18 cellular contexts compared by ENCODE assay signal in the genomic region with DNA sequence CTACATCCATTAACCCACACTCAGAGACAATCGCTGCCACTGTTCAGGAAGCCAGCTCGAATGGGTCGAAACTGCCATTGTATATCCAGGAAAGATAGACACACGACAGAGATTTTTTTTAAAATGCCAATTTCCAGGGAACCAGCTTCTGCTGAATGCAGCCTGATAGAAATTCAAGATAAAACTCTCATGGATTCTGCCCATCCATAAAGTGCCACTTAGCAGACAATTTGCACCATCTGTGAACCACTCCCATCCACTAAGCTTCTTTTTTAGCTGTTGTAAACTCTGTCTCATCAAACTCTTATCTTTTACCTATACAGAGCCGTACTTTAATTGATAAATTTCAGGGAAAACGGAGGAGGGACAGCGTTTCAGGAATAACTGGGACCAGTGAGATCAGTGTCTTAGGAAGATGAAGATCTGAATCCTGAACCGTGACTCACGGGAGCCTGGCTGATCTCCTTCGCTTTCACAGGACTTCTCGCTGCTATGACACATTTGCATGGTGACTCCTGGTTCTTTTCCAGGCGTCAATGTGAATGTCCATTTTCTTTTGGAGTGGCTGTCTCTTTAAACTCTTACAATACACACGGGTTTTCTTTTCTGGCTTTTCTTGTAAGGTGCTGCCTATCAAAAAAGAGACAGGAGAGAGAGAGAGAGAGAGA.
DNase-seq lines count a peak whose midpoint lies in the region; ATAC-seq, FAIRE-seq and TF ChIP-seq lines count a peak whose summit lies in the region.
"Had no signal": no experiment of that assay in that cellular context is flagged by ENCODE, and none has a peak within 500 bp of the region (broad histone marks: within the 10 kb centered on the region; RNA-seq: fewer than 3 reads in every experiment).

No MANE protein-coding gene starts in this region.

- no peak overlapping the region for H3K14ac ChIP-seq in neuronal stem cell (ENCODE audit: low read length)

- peak overlapping the region; percentile 33 for H2AFZ ChIP-seq in neuronal stem cell (ENCODE audit: low read length)

- no peak overlapping the region for H3K4ac ChIP-seq in neuronal stem cell (ENCODE audit: low read length)

- WGBS in neuronal stem cell (ENCODE audit: extremely low coverage in 2 of 2, insufficient read length in 2 of 2, insufficient replicate concordance in 1 of 2), 2 donors: no CpG with 5 or more reads among the region's 13 CpGs
- 29 to 35% methylated on average over 13 of the region's 13 CpGs for WGBS in esophagus squamous epithelium, 2 donors

- H3K4me3 Mint-ChIP-seq in activated CD8-positive, alpha-beta T cell treated with anti-CD3 and anti-CD28 coated beads, Interleukin-2, amount 10 ng/mL, durations not matched to agents 7 days and 5 days: no peak overlapping the region

- POLR2A ChIA-PET in activated CD8-positive, alpha-beta T cell treated with anti-CD3 and anti-CD28 coated beads, Interleukin-2, amount 10 ng/mL, durations not matched to agents 7 days and 5 days (lab: Charles Lee): no interaction called here

- no peak overlapping the region for H3K27ac Mint-ChIP-seq in activated CD8-positive, alpha-beta T cell treated with anti-CD3 and anti-CD28 coated beads, Interleukin-2, amount 10 ng/mL, durations not matched to agents 7 days and 5 days

- H2BK5ac ChIP-seq in neuronal stem cell (ENCODE audit: low read length): no peak overlapping the region

- H2BK120ac ChIP-seq in neuronal stem cell (ENCODE audit: low read depth, low read length): no peak overlapping the region

- H3K36me3 ChIP-seq in MG63 (no peaks in the 10 kb centered on the region), bronchial epithelial cell (ENCODE audit: control insufficient read depth, insufficient read depth, low read length) (no peaks in the 10 kb centered on the region), neuronal stem cell (replicated peaks in 1 of 2; ENCODE audit: control insufficient read depth in 2 of 2, insufficient read depth in 2 of 2, low read length in 2 of 2) (no peaks in the 10 kb centered on the region), esophagus squamous epithelium (no peaks in the 10 kb centered on the region)
- H3K36me3 ChIP-seq: pancreas had no signal

- H3K27ac ChIP-seq in neuronal stem cell (replicated peaks; ENCODE audit: low read length): no peak overlapping the region
- H3K27ac ChIP-seq in esophagus squamous epithelium: no peak overlapping the region
- H3K27ac ChIP-seq: pancreas had no signal

- H3K27me3 Mint-ChIP-seq in activated CD8-positive, alpha-beta T cell treated with anti-CD3 and anti-CD28 coated beads, Interleukin-2, amount 10 ng/mL, durations not matched to agents 7 days and 5 days (ENCODE audit: low read depth): peaks cover 20% of the 10 kb centered on the region

- no peak for ATAC-seq in HG02981 (IDR thresholded peaks at IDR 0.05; ENCODE audit: unreplicated experiment)
- ATAC-seq in activated CD8-positive, alpha-beta T cell treated with anti-CD3 and anti-CD28 coated beads, Interleukin-2, amount 10 ng/mL, durations not matched to agents 7 days and 5 days: no peak
- ATAC-seq: pancreas had no signal

- peaks cover 0 to 7% of the 10 kb centered on the region in 2 donors for H3K4me1 ChIP-seq in neuronal stem cell (ENCODE audit: control insufficient read depth in 2 of 2, insufficient read depth in 1 of 2, low read depth in 1 of 2, low read length in 2 of 2)
- H3K4me1 ChIP-seq in esophagus squamous epithelium: peaks cover 0 to 6% (median 0%) of the 10 kb centered on the region in 3 donors
- H3K4me1 ChIP-seq: pancreas had no signal

- no peaks in the 10 kb centered on the region for H3K79me1 ChIP-seq in neuronal stem cell (ENCODE audit: low read depth, low read length)

- DNase-seq in Daoy (ENCODE audit: low read depth) (peak; percentile 40), MG63 (peak; percentile 31), bronchial epithelial cell (ENCODE audit: low read depth) (peak; percentile 64), neuronal stem cell (ENCODE audit: low spot score) (no peak), erythroblast (lab: John Stamatoyannopoulos, UW) (no peak), esophagus squamous epithelium (lab: John Stamatoyannopoulos, UW) (no peak)
- no peak for DNase-seq in activated CD8-positive, alpha-beta T cell treated with anti-CD3 and anti-CD28 coated beads, Interleukin-2, amount 10 ng/mL, durations not matched to agents 7 days and 5 days
- DNase-seq: activated gamma-delta T cell treated with Interleukin-2 at 50 U/mL for 16 hours; C1 segment of cervical spinal cord; DMS79 treated with DMSO at 0.1 percent for 48 hours; effector CD8-positive, alpha-beta T cell; NCI-H1092 treated with DMSO at 0.1 percent for 48 hours; NCI-H2227 treated with DMSO at 0.1 percent for 48 hours; pancreas; stimulated activated CD4-positive, alpha-beta T cell treated with anti-CD3 and anti-CD28 coated beads, Interleukin-12 subunit alpha, Interleukin-12 subunit beta, amount 100 ng/mL, for 4 hours had no signal

- no peak overlapping the region for H3K4me2 ChIP-seq in neuronal stem cell (ENCODE audit: insufficient read depth, low read length, poor library complexity, severe bottlenecking)

- H2BK12ac ChIP-seq in neuronal stem cell (ENCODE audit: low read length): no peak overlapping the region

- H2BK15ac ChIP-seq in neuronal stem cell (ENCODE audit: low read length): no peak overlapping the region

- TF ChIP-seq CTCF in bronchial epithelial cell (IDR thresholded peaks at IDR 0.05; ENCODE audit: insufficient read depth, low read length, severe bottlenecking): no peak
- TF ChIP-seq CTCF in esophagus squamous epithelium (IDR thresholded peaks at IDR 0.05): no peak

- H3K23ac ChIP-seq in neuronal stem cell (ENCODE audit: low read depth, low read length, poor library complexity): no peak overlapping the region

- H3K4me1 Mint-ChIP-seq in activated CD8-positive, alpha-beta T cell treated with anti-CD3 and anti-CD28 coated beads, Interleukin-2, amount 10 ng/mL, durations not matched to agents 7 days and 5 days (ENCODE audit: low read depth): no peaks in the 10 kb centered on the region

- H3K4me3 ChIP-seq in MG63 (no peak overlapping the region), bronchial epithelial cell (ENCODE audit: low read depth, low read length) (no peak overlapping the region), neuronal stem cell (ENCODE audit: low read length in 2 of 2) (no peak overlapping the region), esophagus squamous epithelium (no peak overlapping the region)
- H3K4me3 ChIP-seq: pancreas had no signal

- no peak overlapping the region for H3K18ac ChIP-seq in neuronal stem cell (ENCODE audit: low read length)

- no peak for TF ChIP-seq POLR2A in erythroblast (IDR thresholded peaks at IDR 0.05; ENCODE audit: low read length)
- no peak for TF ChIP-seq POLR2A in esophagus squamous epithelium (IDR thresholded peaks at IDR 0.05)

- H3K9me3 ChIP-seq in MG63 (no peaks in the 10 kb centered on the region), neuronal stem cell (replicated peaks in 1 of 2; ENCODE audit: control insufficient read depth in 2 of 2, insufficient read depth in 1 of 2, low read depth in 1 of 2, low read length in 2 of 2) (no peaks in the 10 kb centered on the region), esophagus squamous epithelium (no peaks in the 10 kb centered on the region)
- H3K9me3 ChIP-seq: pancreas had no signal

- H3K36me3 Mint-ChIP-seq in activated CD8-positive, alpha-beta T cell treated with anti-CD3 and anti-CD28 coated beads, Interleukin-2, amount 10 ng/mL, durations not matched to agents 7 days and 5 days (ENCODE audit: low read depth): no peaks in the 10 kb centered on the region
- H3K36me3 Mint-ChIP-seq: brain had no signal

- H3K9me3 Mint-ChIP-seq in activated CD8-positive, alpha-beta T cell treated with anti-CD3 and anti-CD28 coated beads, Interleukin-2, amount 10 ng/mL, durations not matched to agents 7 days and 5 days (ENCODE audit: insufficient read depth): no peaks in the 10 kb centered on the region

- CTCF ChIA-PET in activated CD8-positive, alpha-beta T cell treated with anti-CD3 and anti-CD28 coated beads, Interleukin-2, amount 10 ng/mL, durations not matched to agents 7 days and 5 days (lab: Charles Lee): no interaction called here

- no peak overlapping the region for H3K9ac ChIP-seq in neuronal stem cell (ENCODE audit: low read depth, low read length, poor library complexity)

- H3K27me3 ChIP-seq in MG63 (peaks cover 33% of the 10 kb centered on the region), bronchial epithelial cell (ENCODE audit: control insufficient read depth, insufficient read depth, low read length) (peaks cover 8% of the 10 kb centered on the region), neuronal stem cell (ENCODE audit: control insufficient read depth in 3 of 3, insufficient read depth in 3 of 3, low read depth in 1 of 3, low read length in 3 of 3) (peaks cover 0 to 67% (median 3%) of the 10 kb centered on the region in 3 experiments), esophagus squamous epithelium (peaks cover 0 to 91% (median 2%) of the 10 kb centered on the region in 4 donors)

- no peak overlapping the region for H2AK5ac ChIP-seq in neuronal stem cell (ENCODE audit: low read depth, low read length)

- intact Hi-C loops in esophagus squamous epithelium (cut with DNase I): no loop called here

- FAIRE-seq in bronchial epithelial cell (lab: Jason Lieb, UNC): no peak
- FAIRE-seq: keratinocyte, pancreas had no signal

- H4K8ac ChIP-seq in neuronal stem cell (ENCODE audit: low read depth, low read length): no peak overlapping the region

- H4K91ac ChIP-seq in neuronal stem cell (ENCODE audit: low read depth, low read length, poor library complexity): no peak overlapping the region

Comparison
In these comparisons a context has a peak if more than half of its experiments do, and no peak if none do; other contexts are left out.
1. DNase-seq: peak in Daoy (single experiment), MG63 (single experiment) and bronchial epithelial cell (single experiment); none in neuronal stem cell (single experiment), erythroblast (0 of 2), esophagus squamous epithelium (single experiment) and activated CD8-positive, alpha-beta T cell treated with anti-CD3 and anti-CD28 coated beads, Interleukin-2, amount 10 ng/mL, durations not matched to agents 7 days and 5 days (single experiment).